In genomic region chr13:36431204-36432105, GRCh38 we compare ENCODE assay signal across 9 cellular contexts. TPM values are rescaled to one million over a fixed set of nuclear protein-coding genes. Genes with fewer than 3 reads are reported as not detected.
A peak's percentile ranks its signal among the peaks of the same experiment; 100 is the strongest.
DNase-seq lines count a peak whose midpoint lies in the region; ATAC-seq lines count a peak whose summit lies in the region.
"Had no signal": no experiment of that assay in that cellular context is flagged by ENCODE, and none has a peak within 500 bp of the region (broad histone marks: within the 10 kb centered on the region; RNA-seq: fewer than 3 reads in every experiment).

No MANE protein-coding gene starts in this region.

- peaks cover 21% of the 10 kb centered on the region for H3K4me1 ChIP-seq in muscle layer of colon (ENCODE audit: insufficient read depth, low read length)

- H3K9ac ChIP-seq in muscle layer of colon (ENCODE audit: low read length): no peak overlapping the region

- intact Hi-C loops in dendritic cell treated with granulocyte-macrophage colony-stimulating factor and Interleukin-4, amounts not matched to agents 40 ng/mL and 50 ng/mL, for 4 days (cut with micrococcal nuclease): loop anchor here (5.0 kb wide), 1 partner anchor 386 kb away; the partner anchor contains the start of gene RFXAP

- ATAC-seq in HG02970 (IDR thresholded peaks at IDR 0.05; ENCODE audit: low FRiP score, unreplicated experiment): no peak

- H3K27ac ChIP-seq in muscle layer of colon (ENCODE audit: low read depth, low read length): no peak overlapping the region
- H3K27ac ChIP-seq: 22Rv1 had no signal

- H3K27ac Mint-ChIP-seq in dendritic cell treated with granulocyte-macrophage colony-stimulating factor and Interleukin-4, amounts not matched to agents 40 ng/mL and 50 ng/mL, for 4 days: no peak overlapping the region

- peaks cover 52% of the 10 kb centered on the region for H3K27me3 Mint-ChIP-seq in dendritic cell treated with granulocyte-macrophage colony-stimulating factor and Interleukin-4, amounts not matched to agents 40 ng/mL and 50 ng/mL, for 4 days

- H3K27me3 ChIP-seq in MG63 (peaks cover 6% of the 10 kb centered on the region; the same call in 1 of the 2 replicates), muscle layer of colon (ENCODE audit: control insufficient read depth in 1 of 2, insufficient read depth in 2 of 2, low read length in 2 of 2) (peaks cover 20 to 32% of the 10 kb centered on the region in 2 donors)

- H3K36me3 ChIP-seq in MG63 (no peaks in the 10 kb centered on the region), muscle layer of colon (ENCODE audit: insufficient read depth, low read length) (no peaks in the 10 kb centered on the region)

- peak overlapping the region; percentile 73 for H3K4me3 Mint-ChIP-seq in dendritic cell treated with granulocyte-macrophage colony-stimulating factor and Interleukin-4, amounts not matched to agents 40 ng/mL and 50 ng/mL, for 4 days

- DNase-seq in DMS 273 (lab: John Stamatoyannopoulos, UW; ENCODE audit: unreplicated experiment): peak; percentile 39
- no peak for DNase-seq in DMS 273 treated with DMSO at 0.1 percent for 48 hours (lab: John Stamatoyannopoulos, UW)
- peak; percentile 45 for DNase-seq in MG63
- DNase-seq in NCI-H2107 treated with DMSO at 0.1 percent for 48 hours (lab: John Stamatoyannopoulos, UW; ENCODE audit: unreplicated experiment): no peak
- DNase-seq in effector CD8-positive, alpha-beta T cell (lab: John Stamatoyannopoulos, UW): no peak

- H3K36me3 Mint-ChIP-seq in dendritic cell treated with granulocyte-macrophage colony-stimulating factor and Interleukin-4, amounts not matched to agents 40 ng/mL and 50 ng/mL, for 4 days (ENCODE audit: low read depth): no peaks in the 10 kb centered on the region

- H3K4me3 ChIP-seq in MG63 (peak overlapping the region; percentile 59), muscle layer of colon (ENCODE audit: low read depth in 1 of 2, low read length in 2 of 2) (peak overlapping the region; percentile 56 to 59)

- H3K9me3 ChIP-seq in MG63 (no peaks in the 10 kb centered on the region), muscle layer of colon (ENCODE audit: low read length) (no peaks in the 10 kb centered on the region)

- peaks cover 27% of the 10 kb centered on the region for H3K4me1 Mint-ChIP-seq in dendritic cell treated with granulocyte-macrophage colony-stimulating factor and Interleukin-4, amounts not matched to agents 40 ng/mL and 50 ng/mL, for 4 days (ENCODE audit: low read depth)

- no peaks in the 10 kb centered on the region for H3K9me3 Mint-ChIP-seq in dendritic cell treated with granulocyte-macrophage colony-stimulating factor and Interleukin-4, amounts not matched to agents 40 ng/mL and 50 ng/mL, for 4 days

RNA-seq across cellular contexts. Expression of gene CCNA1, which starts 0.8 kb away (rescaled TPM):
- total RNA-seq in MG63 (2014; rRNA removed; shearing (Covaris generic); ENCODE audit: low replicate concordance): 0.49 and 0.59 TPM in 2 replicates

Comparison
In these comparisons a context has a peak if more than half of its experiments do, and no peak if none do; other contexts are left out.
1. DNase-seq: peak in DMS 273 (single experiment) and MG63 (single experiment); none in DMS 273 treated with DMSO at 0.1 percent for 48 hours (single experiment), NCI-H2107 treated with DMSO at 0.1 percent for 48 hours (single experiment) and effector CD8-positive, alpha-beta T cell (single experiment).